12 cellular contexts compared by ENCODE assay signal in the genomic region with DNA sequence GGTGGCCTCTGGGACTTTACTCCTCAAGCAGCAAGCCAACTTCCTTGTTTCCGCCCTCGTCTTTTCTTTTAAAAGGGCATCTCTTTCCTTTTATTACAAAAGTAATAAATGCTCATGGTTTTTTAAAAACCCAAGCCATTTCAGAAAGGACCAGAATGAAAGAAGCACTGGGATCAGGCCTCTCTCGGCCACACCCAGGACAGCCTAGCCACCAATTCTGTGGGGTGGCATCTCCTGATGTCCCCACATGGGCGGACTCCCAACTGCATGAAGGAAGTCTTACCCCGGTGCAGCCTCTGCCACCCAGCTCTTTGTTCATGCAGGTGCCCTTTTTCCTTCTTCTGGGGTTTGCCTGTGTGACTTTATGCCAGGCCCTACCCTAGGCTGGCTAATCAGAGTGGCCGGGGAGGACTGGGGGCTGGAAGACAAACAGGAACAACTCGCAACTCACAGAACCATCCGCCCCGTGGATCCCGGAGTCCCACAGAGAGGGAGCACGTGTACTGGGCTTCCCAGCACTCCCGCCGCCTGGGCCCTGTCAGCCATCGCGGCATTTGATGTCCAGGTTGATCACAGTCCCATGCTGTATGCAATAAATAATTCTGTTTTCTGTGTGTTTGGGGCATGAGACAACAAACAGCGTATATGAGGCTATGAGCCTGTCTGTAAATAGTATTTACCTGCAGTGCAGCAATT.
"Had no signal": no experiment of that assay in that cellular context is flagged by ENCODE, and none has a peak within 500 bp of the region (broad histone marks: within the 10 kb centered on the region; RNA-seq: fewer than 3 reads in every experiment).

No MANE protein-coding gene starts in this region.

- H3K4me1 Mint-ChIP-seq: activated T-helper 17 cell treated with anti-CD3 and anti-CD28 coated beads, Interleukin-2, amount 50 U/mL, for 72 hours had no signal

- H3K27ac Mint-ChIP-seq: activated naive CD8-positive, alpha-beta T cell treated with anti-CD3 and anti-CD28 coated beads, Interleukin-2, amount 50 U/mL, for 24 hours; activated T-helper 17 cell treated with anti-CD3 and anti-CD28 coated beads, Interleukin-2, amount 50 U/mL, for 72 hours; stimulated activated naive CD8-positive, alpha-beta T cell treated with anti-CD3 and anti-CD28 coated beads, Interleukin-15, amount 100 ng/mL, for 72 hours had no signal

- H3K27ac ChIP-seq: cardiac muscle cell, hepatocyte, left ventricle myocardium inferior, pancreas, upper lobe of left lung had no signal

- ATAC-seq: activated CD4-positive, CD25-positive, alpha-beta regulatory T cell treated with anti-CD3 and anti-CD28 coated beads, Interleukin-2, amount 50 U/mL, for 24 hours; activated naive CD8-positive, alpha-beta T cell treated with anti-CD3 and anti-CD28 coated beads, Interleukin-2, amount 50 U/mL, for 24 hours; activated T-helper 17 cell treated with anti-CD3 and anti-CD28 coated beads, Interleukin-2, amount 50 U/mL, for 72 hours; pancreas; stimulated activated naive CD8-positive, alpha-beta T cell treated with anti-CD3 and anti-CD28 coated beads, Interleukin-15, amount 100 ng/mL, for 72 hours had no signal

- H3K27me3 ChIP-seq: pancreas, upper lobe of left lung had no signal

- H3K4me3 Mint-ChIP-seq: activated naive CD8-positive, alpha-beta T cell treated with anti-CD3 and anti-CD28 coated beads, Interleukin-2, amount 50 U/mL, for 24 hours; activated T-helper 17 cell treated with anti-CD3 and anti-CD28 coated beads, Interleukin-2, amount 50 U/mL, for 72 hours; stimulated activated naive CD8-positive, alpha-beta T cell treated with anti-CD3 and anti-CD28 coated beads, Interleukin-15, amount 100 ng/mL, for 72 hours had no signal

- H3K9me3 ChIP-seq: left ventricle myocardium inferior, pancreas, upper lobe of left lung had no signal

- DNase-seq: activated CD4-positive, alpha-beta T cell treated with anti-CD3 and anti-CD28 coated beads, Interleukin-2, amount 50 U/mL, for 48 hours; activated naive CD4-positive, alpha-beta T cell treated with Interleukin-2 at 50 U/mL for 16 hours; activated naive CD8-positive, alpha-beta T cell treated with anti-CD3 and anti-CD28 coated beads, Interleukin-2, amount 50 U/mL, for 24 hours; left ventricle myocardium inferior; mesenchymal stem cell; stimulated activated naive CD8-positive, alpha-beta T cell treated with anti-CD3 and anti-CD28 coated beads, Interleukin-15, amount 100 ng/mL, for 72 hours; upper lobe of left lung had no signal

- H3K36me3 ChIP-seq: cardiac muscle cell, left ventricle myocardium inferior, pancreas, upper lobe of left lung had no signal

- H3K4me3 ChIP-seq: cardiac muscle cell, hepatocyte, left ventricle myocardium inferior, pancreas, upper lobe of left lung had no signal

- H3K9me3 Mint-ChIP-seq: activated naive CD8-positive, alpha-beta T cell treated with anti-CD3 and anti-CD28 coated beads, Interleukin-2, amount 50 U/mL, for 24 hours; activated T-helper 17 cell treated with anti-CD3 and anti-CD28 coated beads, Interleukin-2, amount 50 U/mL, for 72 hours; stimulated activated naive CD8-positive, alpha-beta T cell treated with anti-CD3 and anti-CD28 coated beads, Interleukin-15, amount 100 ng/mL, for 72 hours had no signal
